Comparison of ENCODE assay signal across 8 cellular contexts in genomic region chr12:57904848-57905811, GRCh38. TPM values are rescaled to one million over a fixed set of nuclear protein-coding genes. Genes with fewer than 3 reads are reported as not detected.
DNase-seq lines count a peak whose midpoint lies in the region; ATAC-seq and TF ChIP-seq lines count a peak whose summit lies in the region.

No MANE protein-coding gene starts in this region.

- H3F3A ChIP-seq in neural progenitor cell (ENCODE audit: low read depth): no peaks in the 10 kb centered on the region

- peaks cover 8% of the 10 kb centered on the region for H3K4me1 ChIP-seq in neural progenitor cell

- no peaks in the 10 kb centered on the region for H3K79me2 ChIP-seq in neural progenitor cell (ENCODE audit: low read depth)

- no peaks in the 10 kb centered on the region for H4K20me1 ChIP-seq in neural progenitor cell (ENCODE audit: low read depth)

- peak; percentile 100 for TF ChIP-seq CTCF in neural progenitor cell (IDR thresholded peaks at IDR 0.05)

- H3K27me3 Mint-ChIP-seq in activated T-cell treated with anti-CD3 and anti-CD28 coated beads, Interleukin-2, amount 50 U/mL, for 72 hours (ENCODE audit: low read depth): peaks cover 25% of the 10 kb centered on the region
- peaks cover 6% of the 10 kb centered on the region for H3K27me3 Mint-ChIP-seq in neural progenitor cell (ENCODE audit: insufficient read depth, low read depth)

- H3K36me3 ChIP-seq in neural progenitor cell: no peaks in the 10 kb centered on the region

- H3K27me3 ChIP-seq in neural progenitor cell: no peaks in the 10 kb centered on the region

- H3K27ac ChIP-seq in neural progenitor cell: no peak overlapping the region

- no peak overlapping the region for H3K9ac ChIP-seq in neural progenitor cell

- H3K4me3 Mint-ChIP-seq in activated T-cell treated with anti-CD3 and anti-CD28 coated beads, Interleukin-2, amount 50 U/mL, for 72 hours: peak overlapping the region; percentile 47 to 73
- H3K4me3 Mint-ChIP-seq in neural progenitor cell: no peak overlapping the region

- H3K9me3 Mint-ChIP-seq in activated T-cell treated with anti-CD3 and anti-CD28 coated beads, Interleukin-2, amount 50 U/mL, for 72 hours: no peaks in the 10 kb centered on the region
- no peaks in the 10 kb centered on the region for H3K9me3 Mint-ChIP-seq in neural progenitor cell

- peaks cover 18% of the 10 kb centered on the region for H3K4me1 Mint-ChIP-seq in activated T-cell treated with anti-CD3 and anti-CD28 coated beads, Interleukin-2, amount 50 U/mL, for 72 hours (ENCODE audit: low read depth)
- peaks cover 7% of the 10 kb centered on the region for H3K4me1 Mint-ChIP-seq in neural progenitor cell

- H3K4me3 ChIP-seq in neural progenitor cell: no peak overlapping the region

- no peak overlapping the region for H3K27ac Mint-ChIP-seq in activated T-cell treated with anti-CD3 and anti-CD28 coated beads, Interleukin-2, amount 50 U/mL, for 72 hours
- H3K27ac Mint-ChIP-seq in neural progenitor cell: no peak overlapping the region

- no peaks in the 10 kb centered on the region for H3K9me3 ChIP-seq in neural progenitor cell (ENCODE audit: low read depth)

- no peak overlapping the region for H3K4me2 ChIP-seq in neural progenitor cell

- no peak overlapping the region for H2AFZ ChIP-seq in neural progenitor cell (replicated peaks)

- peak; percentile 95 for DNase-seq in ELF-1 (ENCODE audit: low read depth, low spot score)
- peak; percentile 86 for DNase-seq in H4 (ENCODE audit: low spot score)
- DNase-seq in LoVo (ENCODE audit: low spot score): peak; percentile 95
- peak; percentile 80 for DNase-seq in RPMI7951 (ENCODE audit: low read depth)
- peak; percentile 82 to 86 for DNase-seq in activated T-cell treated with anti-CD3 and anti-CD28 coated beads, Interleukin-2, amount 50 U/mL, for 72 hours
- DNase-seq in fibroblast of peridontal ligament (ENCODE audit: extremely low read depth): peak; percentile 93
- DNase-seq in neural progenitor cell (ENCODE audit: low spot score): peak; percentile 93
- peak; percentile 81 for DNase-seq in stromal cell of bone marrow (ENCODE audit: low read depth)

- ATAC-seq in activated T-cell treated with anti-CD3 and anti-CD28 coated beads, Interleukin-2, amount 50 U/mL, for 72 hours (replicated peaks in 1 of 2): peak; percentile 95 to 97

- no peaks in the 10 kb centered on the region for H3K36me3 Mint-ChIP-seq in activated T-cell treated with anti-CD3 and anti-CD28 coated beads, Interleukin-2, amount 50 U/mL, for 72 hours (ENCODE audit: insufficient read depth in 2 of 2)
- no peaks in the 10 kb centered on the region for H3K36me3 Mint-ChIP-seq in neural progenitor cell

RNA-seq across cellular contexts. Expression of gene ATP23, which starts 36.2 kb away (rescaled TPM):
- 28.7 and 30.0 TPM in 2 replicates for total RNA-seq in H4 (2014; rRNA removed; shearing (Covaris generic))
- total RNA-seq in RPMI7951 (2014; rRNA removed; shearing (Covaris generic)): 24.0 and 33.1 TPM in 2 replicates
- 10 to 100 TPM; 23.5 to 26.3 TPM for total RNA-seq in activated T-cell treated with anti-CD3 and anti-CD28 coated beads, Interleukin-2, amount 50 U/mL, for 72 hours
- 6.3 and 11.4 TPM in 2 replicates for total RNA-seq in neural progenitor cell (ENCODE audit: low replicate concordance)

RNA-seq across cellular contexts. Expression of gene CTDSP2, which starts 58.6 kb away (rescaled TPM):
- total RNA-seq in H4 (2014; rRNA removed; shearing (Covaris generic)): 36.1 and 44.8 TPM in 2 replicates
- total RNA-seq in RPMI7951 (2014; rRNA removed; shearing (Covaris generic)): 27.8 and 44.0 TPM in 2 replicates
- 100 to 1,000 TPM; 108 to 109 TPM for total RNA-seq in activated T-cell treated with anti-CD3 and anti-CD28 coated beads, Interleukin-2, amount 50 U/mL, for 72 hours
- 43.6 and 73.2 TPM in 2 replicates for total RNA-seq in neural progenitor cell (ENCODE audit: low replicate concordance)
